In the genomic region with DNA sequence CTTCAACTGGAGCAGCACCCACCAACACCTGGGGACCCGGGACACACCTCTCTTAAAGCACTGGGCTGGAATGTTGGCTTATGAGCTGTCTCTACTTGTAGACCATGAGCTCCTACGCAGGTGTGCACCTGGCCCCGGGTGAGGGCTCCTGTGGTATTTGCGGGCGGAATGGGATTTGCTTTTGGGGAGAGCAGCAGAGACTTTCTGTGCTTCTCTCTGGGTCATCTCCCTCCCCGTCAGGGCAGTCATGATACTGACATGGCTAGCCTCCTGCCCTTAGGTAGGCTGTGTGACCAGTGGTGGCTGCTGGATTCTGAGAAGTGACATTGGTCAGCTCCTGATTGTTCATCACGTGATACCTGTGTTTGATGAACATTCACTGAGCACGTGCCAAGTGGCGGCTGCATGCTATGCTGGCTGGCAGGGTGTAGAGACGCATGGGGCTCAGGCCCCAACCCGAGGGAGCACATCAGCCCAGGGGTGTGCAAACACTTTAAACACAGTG, we compare ENCODE assay signal across 19 cellular contexts. TPM values are rescaled to one million over a fixed set of nuclear protein-coding genes. Genes with fewer than 3 reads are reported as not detected.
"Had no signal": no experiment of that assay in that cellular context is flagged by ENCODE, and none has a peak within 500 bp of the region (broad histone marks: within the 10 kb centered on the region; RNA-seq: fewer than 3 reads in every experiment).

No MANE protein-coding gene starts in this region.

- H3K4me3 ChIP-seq: cardiac muscle cell, left lung, skin epidermis, testis had no signal

- H3K27me3 ChIP-seq: cardiac muscle cell, left lung, testis had no signal

- H3K4me1 ChIP-seq: left lung, testis had no signal

- H3K27ac ChIP-seq: cardiac muscle cell, left lung, skin epidermis, testis, VCaP had no signal

- H3K36me3 ChIP-seq: cardiac muscle cell, left lung had no signal

- DNase-seq: activated CD4-positive, alpha-beta T cell treated with anti-CD3 and anti-CD28 coated beads for 1 hour; activated CD4-positive, alpha-beta T cell treated with anti-CD3 and anti-CD28 coated beads, Interleukin-2, amount 50 U/mL, for 4 hours; activated gamma-delta T cell; effector CD8-positive, alpha-beta T cell; foreskin fibroblast; kidney; left lung; midbrain; T-helper 2 cell; testis had no signal

- H3K9me3 ChIP-seq: left lung, testis had no signal

RNA-seq across cellular contexts. Expression of gene UMODL1, which starts 52.0 kb away (rescaled TPM):
- total RNA-seq: activated CD8-positive, alpha-beta memory T cell treated with anti-CD3 and anti-CD28 coated beads for 36 hours; cardiac muscle cell; chondrocyte; endothelial cell of umbilical vein; kidney; lung microvascular endothelial cell; omental fat pad; posterior vena cava had no signal
- polyA plus RNA-seq: cardiac muscle cell, endothelial cell of umbilical vein had no signal
